ENCODE assay signal across 8 cellular contexts in genomic region chr21:26169611-26170470, GRCh38. TPM values are rescaled to one million over a fixed set of nuclear protein-coding genes. Genes with fewer than 3 reads are reported as not detected.
DNase-seq lines count a peak whose midpoint lies in the region; ATAC-seq, FAIRE-seq and TF ChIP-seq lines count a peak whose summit lies in the region.

No MANE protein-coding gene starts in this region.

- H3K27me3 ChIP-seq in heart right ventricle (no peaks in the 10 kb centered on the region), pancreas (no peaks in the 10 kb centered on the region), aorta (ENCODE audit: control insufficient read depth in 1 of 2, insufficient read depth in 2 of 2, low read length in 1 of 2) (no peaks in the 10 kb centered on the region)

- H3K4me1 ChIP-seq in heart right ventricle (peaks cover 0 to 56% (median 41%) of the 10 kb centered on the region in 9 donors), pancreas (peaks cover 18 to 38% (median 21%) of the 10 kb centered on the region in 3 donors), aorta (ENCODE audit: control insufficient read depth in 1 of 2, insufficient read depth in 2 of 2, low read length in 2 of 2) (no peaks in the 10 kb centered on the region)

- intact Hi-C loops in heart right ventricle (cut with DNase I) = loop anchor here (2.0 to 10.0 kb wide), 17 partner anchors 38 to 547 kb away; no protein-coding TSS in a partner anchor
- intact Hi-C loops in pancreas (cut with DNase I) = loop anchor here in 2 of 3 donors (5.0 to 10.0 kb wide), 2 partner anchors 273 to 285 kb away; no protein-coding TSS in a partner anchor
- intact Hi-C loops in aorta (cut with DNase I) = loop anchor here (5.0 kb wide), 2 partner anchors 273 to 288 kb away; no protein-coding TSS in a partner anchor

- TF ChIP-seq CTCF in heart right ventricle (IDR thresholded peaks at IDR 0.05) (no peak), pancreas (IDR thresholded peaks at IDR 0.05) (no peak)

- H3K4me3 ChIP-seq in heart right ventricle = peak overlapping the region; percentile 70 to 97 (median 88)
- H3K4me3 ChIP-seq in pancreas = peak overlapping the region; percentile 88 to 94 (median 90)
- H3K4me3 ChIP-seq in aorta (ENCODE audit: low read length in 2 of 2) = peak overlapping the region; percentile 93 to 95

- H3K27ac ChIP-seq in adipose tissue (ENCODE audit: low read depth, low read length) (peak overlapping the region; percentile 69), heart right ventricle (peak overlapping the region; percentile 76 to 97 (median 93)), pancreas (peak overlapping the region; percentile 71 to 91 (median 80)), aorta (ENCODE audit: low read depth in 1 of 2, low read length in 2 of 2) (peak overlapping the region; percentile 15 to 66)

- H3K9me3 ChIP-seq in heart right ventricle (no peaks in the 10 kb centered on the region), pancreas (no peaks in the 10 kb centered on the region), aorta (ENCODE audit: control insufficient read depth, low read length) (no peaks in the 10 kb centered on the region)

- peak; percentile 79 for DNase-seq in Daoy (ENCODE audit: low read depth)
- DNase-seq in SK-N-DZ (ENCODE audit: low spot score) = peak; percentile 60
- DNase-seq in heart right ventricle = peak; percentile 59 to 73
- DNase-seq in pancreas = peak; percentile 30 to 86 (median 63)
- DNase-seq in aorta = peak; percentile 73 to 90

- TF ChIP-seq RAD21 in Ishikawa (IDR thresholded peaks at IDR 0.05; ENCODE audit: low read depth) = no peak

- ATAC-seq in GM21786 (IDR thresholded peaks at IDR 0.05; ENCODE audit: unreplicated experiment) (peak; percentile 27), heart right ventricle (peak; percentile 68 to 85 (median 76)), pancreas (peak; percentile 58 to 75 (median 68)), aorta (ENCODE audit: low FRiP score) (peak; percentile 88)

- 0 to 1% (median 0%) methylated on average over 71 to 80 of the region's 80 CpGs for WGBS in adipose tissue, 3 donors
- WGBS in heart right ventricle, 2 donors = 0 to 1% methylated on average over 66 to 80 of the region's 80 CpGs
- WGBS in pancreas, 2 donors = 0% methylated on average over 73 to 80 of the region's 80 CpGs
- 0% methylated on average over 71 to 80 of the region's 80 CpGs for WGBS in aorta, 2 donors

- no peak for FAIRE-seq in pancreas (lab: Jason Lieb, UNC)

- no peak for TF ChIP-seq EP300 in Ishikawa (IDR thresholded peaks at IDR 0.05; ENCODE audit: borderline replicate concordance)

- H3K36me3 ChIP-seq in heart right ventricle (no peaks in the 10 kb centered on the region), pancreas (no peaks in the 10 kb centered on the region), aorta (ENCODE audit: control insufficient read depth in 1 of 2, insufficient read depth in 2 of 2, low read length in 1 of 2) (no peaks in the 10 kb centered on the region)

TF ChIP-seq in Ishikawa, 13 proteins besides CTCF, POLR2A, EP300 and RAD21:
- TF ChIP-seq TEAD4 (IDR thresholded peaks at IDR 0.05) (no peak), REST (IDR thresholded peaks at IDR 0.05; ENCODE audit: low read depth) (no peak), CEBPB (IDR thresholded peaks at IDR 0.05) (no peak), TAF1 (IDR thresholded peaks at IDR 0.05; ENCODE audit: low read depth) (peak; percentile 43; the same call in 1 of the 2 replicates), FOXM1 (IDR thresholded peaks at IDR 0.05; ENCODE audit: borderline replicate concordance, low read depth) (no peak), TCF12 (IDR thresholded peaks at IDR 0.05; ENCODE audit: low read depth) (no peak), NFIC (IDR thresholded peaks at IDR 0.05) (no peak), YY1 (IDR thresholded peaks at IDR 0.05; ENCODE audit: low read depth) (no peak), ZBTB7A (IDR thresholded peaks at IDR 0.05; ENCODE audit: low read depth) (no peak), USF1 (IDR thresholded peaks at IDR 0.05) (peak; percentile 18; the same call in 1 of the 2 replicates), CREB1 (IDR thresholded peaks at IDR 0.05; ENCODE audit: low read depth) (no peak)
- TF ChIP-seq, protein P1, sequence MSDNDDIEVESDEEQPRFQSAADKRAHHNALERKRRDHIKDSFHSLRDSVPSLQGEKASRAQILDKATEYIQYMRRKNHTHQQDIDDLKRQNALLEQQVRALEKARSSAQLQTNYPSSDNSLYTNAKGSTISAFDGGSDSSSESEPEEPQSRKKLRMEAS (IDR thresholded peaks at IDR 0.05) = peak; percentile 12

RNA-seq across cellular contexts. Expression of gene APP, which starts 0.7 kb away (rescaled TPM):
- total RNA-seq in Daoy (2014; rRNA removed; shearing (Covaris generic)) = 156 and 162 TPM in 2 replicates
- polyA plus RNA-seq in SK-N-DZ (2014; cell fraction: cytosol; rRNA removed) = 157 and 161 TPM in 2 replicates
- polyA plus RNA-seq in SK-N-DZ (2014; cell fraction: nucleus; rRNA removed) = 51.3 and 67.0 TPM in 2 replicates
- polyA plus RNA-seq in adipose tissue (100 to 1,000 TPM; 101 to 212 (median 126) TPM), heart right ventricle (100 to 1,000 TPM; 106 to 186 TPM), pancreas (100 to 1,000 TPM in 1 of 2 donors, 10 to 100 TPM in 1; 50.7 to 164 TPM), aorta (100 to 1,000 TPM; 149 to 235 TPM)
- total RNA-seq in heart right ventricle (100 to 1,000 TPM; 324 to 434 (median 398) TPM), pancreas (100 to 1,000 TPM; 156 to 372 (median 180) TPM), aorta (100 to 1,000 TPM; 507 to 581 TPM)

Comparison
In these comparisons a context has a peak if more than half of its experiments do, and no peak if none do; other contexts are left out.
1. Peak in every context shown above with its lines: DNase-seq, ATAC-seq, H3K4me3 ChIP-seq and H3K27ac ChIP-seq.
2. ATAC-seq: peak in every context shown above with its lines; median percentile 88 in aorta; 76 in heart right ventricle; 68 in pancreas; 27 in GM21786.
3. H3K27ac ChIP-seq: peak in every context shown above with its lines; median percentile 93 in heart right ventricle; 80 in pancreas; 69 in adipose tissue; 40 in aorta.